In the genomic region with DNA sequence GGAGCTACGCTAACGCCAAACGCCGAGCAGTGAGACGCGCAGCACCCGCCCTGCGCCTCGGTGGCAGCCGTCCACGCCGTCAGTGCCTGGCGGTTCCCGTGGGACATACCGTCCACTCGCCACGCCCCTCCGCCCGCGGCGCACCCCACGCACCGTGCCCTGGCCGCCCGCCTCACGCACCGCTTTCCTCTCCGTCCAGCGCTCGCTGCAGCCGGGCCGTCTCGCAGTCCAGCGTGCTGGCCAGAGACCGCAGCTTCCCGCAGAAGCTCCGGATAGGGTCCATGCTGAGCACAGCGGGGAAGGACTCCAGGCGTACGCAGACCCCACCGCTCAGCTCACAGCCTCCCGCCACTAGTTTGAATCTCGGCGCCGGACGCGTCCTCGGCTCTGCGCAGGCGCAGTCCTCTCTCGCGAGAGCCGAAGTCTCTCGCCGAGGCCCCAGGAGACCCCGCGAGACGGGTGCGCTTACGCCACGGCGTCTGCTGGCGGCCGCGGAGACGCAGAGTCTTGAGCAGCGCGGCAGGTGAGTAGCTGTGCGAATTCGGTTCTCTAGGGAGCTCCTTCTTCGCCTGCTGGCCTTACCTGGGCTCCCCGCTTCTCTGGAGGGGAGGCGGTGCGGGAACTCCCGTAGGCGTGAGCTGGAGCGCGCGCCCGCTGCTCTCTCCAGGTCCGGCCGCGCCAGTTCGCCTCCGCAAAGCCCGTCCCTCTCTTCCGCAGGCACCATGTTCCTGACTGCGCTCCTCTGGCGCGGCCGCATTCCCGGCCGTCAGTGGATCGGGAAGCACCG, we compare ENCODE assay signal across 8 cellular contexts. TPM values are rescaled to one million over a fixed set of nuclear protein-coding genes. Genes with fewer than 3 reads are reported as not detected.
DNase-seq lines count a peak whose midpoint lies in the region; ATAC-seq and TF ChIP-seq lines count a peak whose summit lies in the region.

A gene (plus strand): TSS at position 464 of the 787 bp plus-strand sequence. CDS start 259 bp downstream, at position 723.
A gene (minus strand): TSS at position 358 of the 787 bp plus-strand sequence. CDS start 75 bp downstream, at position 283.

- peaks cover 10% of the 10 kb centered on the region for H3K4me1 Mint-ChIP-seq in T-helper 17 cell

- H3K27me3 ChIP-seq in right atrium auricular region (no peaks in the 10 kb centered on the region), vagina (no peaks in the 10 kb centered on the region)

- DNase-seq in GM13977 (ENCODE audit: low spot score): peak; percentile 97
- DNase-seq in NCI-H1694 (lab: John Stamatoyannopoulos, UW): peak; percentile 66
- DNase-seq in T-helper 17 cell: peak; percentile 92 to 95 (median 94)
- DNase-seq in right atrium auricular region (ENCODE audit: low spot score): peak; percentile 89
- peak; percentile 79 for DNase-seq in pulmonary artery endothelial cell (ENCODE audit: low read depth, low spot score)
- DNase-seq in vagina (ENCODE audit: extremely low spot score in 2 of 2): no peak

- H3K27ac ChIP-seq in angular gyrus (ENCODE audit: low read depth, low read length) (peak within 1 kb of the TSS; percentile 88), right atrium auricular region (peak within 1 kb of the TSS; percentile 94), vagina (peak within 1 kb of the TSS; percentile 94)

- H3K27ac Mint-ChIP-seq in T-helper 17 cell: peak within 1 kb of the TSS; percentile 96

- in situ Hi-C loops in GM13977 (cut with MboI; ENCODE audit: low pct_unique_long_range_greater_than_20kb, low sequenced_read_pairs, unreplicated experiment): no loop called here

- H3K4me3 ChIP-seq in right atrium auricular region: peak within 1 kb of the TSS; percentile 77
- peak within 1 kb of the TSS; percentile 83 to 89 for H3K4me3 ChIP-seq in vagina

- ATAC-seq in HG02884 (IDR thresholded peaks at IDR 0.05; ENCODE audit: unreplicated experiment) (peak; percentile 89), T-helper 17 cell (peak; percentile 98)

- H3K4me1 ChIP-seq in right atrium auricular region (peaks cover 0 to 17% of the 10 kb centered on the region in 2 donors), vagina (peaks cover 21% of the 10 kb centered on the region)

- TF ChIP-seq POLR2A in vagina (IDR thresholded peaks at IDR 0.05): peak in 1 of 2 donors; percentile 83

- intact Hi-C loops in vagina (cut with DNase I): no loop called here

- TF ChIP-seq CTCF in GM13977 (IDR thresholded peaks at IDR 0.05; ENCODE audit: extremely low read depth, insufficient read depth, missing control alignments): no peak
- peak in 1 of 2 donors; percentile 36 for TF ChIP-seq CTCF in right atrium auricular region (IDR thresholded peaks at IDR 0.05)
- peak in 2 of 3 experiments; percentile 38 for TF ChIP-seq CTCF in vagina (IDR thresholded peaks at IDR 0.05)

- H3K36me3 ChIP-seq in right atrium auricular region (no peaks in the 10 kb centered on the region), vagina (no peaks in the 10 kb centered on the region)

- H3K4me3 Mint-ChIP-seq in T-helper 17 cell: peak within 1 kb of the TSS; percentile 99

- H3K9me3 ChIP-seq in T-helper 17 cell (ENCODE audit: control insufficient read depth, low read length, poor library complexity, severe bottlenecking) (no peaks in the 10 kb centered on the region), right atrium auricular region (no peaks in the 10 kb centered on the region), vagina (no peaks in the 10 kb centered on the region)

- no peaks in the 10 kb centered on the region for H3K36me3 Mint-ChIP-seq in T-helper 17 cell (ENCODE audit: low read depth)

- H3K27me3 Mint-ChIP-seq in T-helper 17 cell: no peaks in the 10 kb centered on the region

RNA-seq across cellular contexts. Expression of the first gene that starts in this region (rescaled TPM):
- total RNA-seq in T-helper 17 cell: 1 to 10 TPM; 7.8 to 9.3 TPM
- 10 to 100 TPM; 31.3 to 35.6 TPM for total RNA-seq in right atrium auricular region
- 23.5 and 31.0 TPM in 2 replicates for total RNA-seq in pulmonary artery endothelial cell
- total RNA-seq in vagina: 31.9 TPM

RNA-seq across cellular contexts. Expression of the second gene that starts in this region (rescaled TPM):
- total RNA-seq in T-helper 17 cell: 1 to 10 TPM; 1.9 to 2.7 TPM
- total RNA-seq in right atrium auricular region: 1 to 10 TPM in 1 of 2 donors, not detected in 1; 2.0 TPM
- total RNA-seq in pulmonary artery endothelial cell: 4.9 and 10.7 TPM in 2 replicates
- total RNA-seq in vagina: 5.4 TPM

Comparison
In these comparisons a context has a peak if more than half of its experiments do, and no peak if none do; other contexts are left out.
1. DNase-seq: peak in GM13977 (single experiment), NCI-H1694 (single experiment), T-helper 17 cell (3 of 3), right atrium auricular region (single experiment) and pulmonary artery endothelial cell (single experiment); none in vagina (0 of 2).
2. Peak in every context shown above with its lines, with median percentiles within 50 percentile points of each other: H3K27ac ChIP-seq.